In genomic region chr10:13158401-13158800, GRCh38 we compare ENCODE assay signal across 10 cellular contexts. TPM values are rescaled to one million over a fixed set of nuclear protein-coding genes. Genes with fewer than 3 reads are reported as not detected.
DNase-seq lines count a peak whose midpoint lies in the region; ATAC-seq and TF ChIP-seq lines count a peak whose summit lies in the region.
"Had no signal": no experiment of that assay in that cellular context is flagged by ENCODE, and none has a peak within 500 bp of the region (broad histone marks: within the 10 kb centered on the region; RNA-seq: fewer than 3 reads in every experiment).

No MANE protein-coding gene starts in this region.

- H3K9me3 Mint-ChIP-seq in T-helper 1 cell treated with Interleukin-12 subunit alpha and Interleukin-12 subunit beta and Interleukin-4 antibody, amounts not matched to agents 30 μg/mL and 1 μg/mL, for 36 hours = no peaks in the 10 kb centered on the region
- no peaks in the 10 kb centered on the region for H3K9me3 Mint-ChIP-seq in effector memory CD8-positive, alpha-beta T cell

- no peaks in the 10 kb centered on the region for H3K36me3 ChIP-seq in sigmoid colon

- H3K27ac Mint-ChIP-seq in T-helper 1 cell treated with Interleukin-12 subunit alpha and Interleukin-12 subunit beta and Interleukin-4 antibody, amounts not matched to agents 30 μg/mL and 1 μg/mL, for 36 hours = peak overlapping the region; percentile 56
- H3K27ac Mint-ChIP-seq in effector memory CD8-positive, alpha-beta T cell = peak overlapping the region; percentile 56 to 78
- H3K27ac Mint-ChIP-seq: nephron had no signal

- 47 to 62% methylated on average over 32 of the region's 32 CpGs for WGBS in sigmoid colon, 2 donors

- H3K27me3 ChIP-seq in sigmoid colon = no peaks in the 10 kb centered on the region

- peaks cover 24% of the 10 kb centered on the region for H3K4me1 Mint-ChIP-seq in T-helper 1 cell treated with Interleukin-12 subunit alpha and Interleukin-12 subunit beta and Interleukin-4 antibody, amounts not matched to agents 30 μg/mL and 1 μg/mL, for 36 hours (ENCODE audit: low read depth)
- H3K4me1 Mint-ChIP-seq in effector memory CD8-positive, alpha-beta T cell (ENCODE audit: low read depth in 2 of 2) = peaks cover 15 to 17% of the 10 kb centered on the region in 2 donors

- intact Hi-C loops in sigmoid colon (cut with DNase I) = no loop called here

- H3K4me3 Mint-ChIP-seq in T-helper 1 cell treated with Interleukin-12 subunit alpha and Interleukin-12 subunit beta and Interleukin-4 antibody, amounts not matched to agents 30 μg/mL and 1 μg/mL, for 36 hours = peak overlapping the region; percentile 76
- peak overlapping the region; percentile 55 to 73 for H3K4me3 Mint-ChIP-seq in effector memory CD8-positive, alpha-beta T cell
- H3K4me3 Mint-ChIP-seq: nephron had no signal

- peaks cover 10% of the 10 kb centered on the region for H3K36me3 Mint-ChIP-seq in T-helper 1 cell treated with Interleukin-12 subunit alpha and Interleukin-12 subunit beta and Interleukin-4 antibody, amounts not matched to agents 30 μg/mL and 1 μg/mL, for 36 hours (ENCODE audit: low read depth)
- peaks cover 6% of the 10 kb centered on the region for H3K36me3 Mint-ChIP-seq in effector memory CD8-positive, alpha-beta T cell (ENCODE audit: insufficient read depth)

- H3K27me3 Mint-ChIP-seq in T-helper 1 cell treated with Interleukin-12 subunit alpha and Interleukin-12 subunit beta and Interleukin-4 antibody, amounts not matched to agents 30 μg/mL and 1 μg/mL, for 36 hours (ENCODE audit: low read depth) = no peaks in the 10 kb centered on the region
- H3K27me3 Mint-ChIP-seq in effector memory CD8-positive, alpha-beta T cell = no peaks in the 10 kb centered on the region

- H3K9me3 ChIP-seq in sigmoid colon = no peaks in the 10 kb centered on the region

- DNase-seq in effector memory CD8-positive, alpha-beta T cell = no peak
- DNase-seq in sigmoid colon (no peak), COLO668 (lab: John Stamatoyannopoulos, UW; ENCODE audit: unreplicated experiment) (no peak)
- DNase-seq: effector CD4-positive, alpha-beta T cell had no signal

- no peak overlapping the region for H3K27ac ChIP-seq in sigmoid colon

- no peak for TF ChIP-seq CTCF in sigmoid colon (IDR thresholded peaks at IDR 0.05)

- no peak for TF ChIP-seq EP300 in sigmoid colon (IDR thresholded peaks at IDR 0.05)

- no peak for ATAC-seq in effector memory CD8-positive, alpha-beta T cell (replicated peaks)
- no peak for ATAC-seq in HG03565 (IDR thresholded peaks at IDR 0.05; ENCODE audit: unreplicated experiment)
- no peak for ATAC-seq in GM18873 (IDR thresholded peaks at IDR 0.05; ENCODE audit: low FRiP score, unreplicated experiment)
- no peak for ATAC-seq in GM21526 (IDR thresholded peaks at IDR 0.05; ENCODE audit: low FRiP score, unreplicated experiment)

- peaks cover 0 to 15% (median 14%) of the 10 kb centered on the region in 4 donors for H3K4me1 ChIP-seq in sigmoid colon

- TF ChIP-seq POLR2A in GM15510 (IDR thresholded peaks at IDR 0.05; ENCODE audit: borderline replicate concordance, extremely low read depth, insufficient read length) (peak; percentile 25), sigmoid colon (IDR thresholded peaks at IDR 0.05) (no peak)

- H3K4me3 ChIP-seq in sigmoid colon = peak overlapping the region in 3 of 4 donors; percentile 8 to 34 (median 23)

RNA-seq across cellular contexts. Expression of gene MCM10, which starts 3.0 kb away (rescaled TPM):
- total RNA-seq in sigmoid colon = under 1 TPM in 3 of 4 donors, not detected in 1; 0.14 to 0.83 (median 0.36) TPM
- polyA plus RNA-seq in sigmoid colon = 1 to 10 TPM in 1 of 3 donors, under 1 TPM in 1, not detected in 1; 0.92 to 3.2 TPM

RNA-seq across cellular contexts. Expression of gene OPTN, which starts 58.4 kb away (rescaled TPM):
- total RNA-seq in sigmoid colon = 10 to 100 TPM; 53.5 to 72.6 (median 59.7) TPM
- polyA plus RNA-seq in sigmoid colon = 100 to 1,000 TPM in 2 of 3 donors, 10 to 100 TPM in 1; 54.2 to 127 (median 117) TPM
